8 cellular contexts compared by ENCODE assay signal in the genomic region with DNA sequence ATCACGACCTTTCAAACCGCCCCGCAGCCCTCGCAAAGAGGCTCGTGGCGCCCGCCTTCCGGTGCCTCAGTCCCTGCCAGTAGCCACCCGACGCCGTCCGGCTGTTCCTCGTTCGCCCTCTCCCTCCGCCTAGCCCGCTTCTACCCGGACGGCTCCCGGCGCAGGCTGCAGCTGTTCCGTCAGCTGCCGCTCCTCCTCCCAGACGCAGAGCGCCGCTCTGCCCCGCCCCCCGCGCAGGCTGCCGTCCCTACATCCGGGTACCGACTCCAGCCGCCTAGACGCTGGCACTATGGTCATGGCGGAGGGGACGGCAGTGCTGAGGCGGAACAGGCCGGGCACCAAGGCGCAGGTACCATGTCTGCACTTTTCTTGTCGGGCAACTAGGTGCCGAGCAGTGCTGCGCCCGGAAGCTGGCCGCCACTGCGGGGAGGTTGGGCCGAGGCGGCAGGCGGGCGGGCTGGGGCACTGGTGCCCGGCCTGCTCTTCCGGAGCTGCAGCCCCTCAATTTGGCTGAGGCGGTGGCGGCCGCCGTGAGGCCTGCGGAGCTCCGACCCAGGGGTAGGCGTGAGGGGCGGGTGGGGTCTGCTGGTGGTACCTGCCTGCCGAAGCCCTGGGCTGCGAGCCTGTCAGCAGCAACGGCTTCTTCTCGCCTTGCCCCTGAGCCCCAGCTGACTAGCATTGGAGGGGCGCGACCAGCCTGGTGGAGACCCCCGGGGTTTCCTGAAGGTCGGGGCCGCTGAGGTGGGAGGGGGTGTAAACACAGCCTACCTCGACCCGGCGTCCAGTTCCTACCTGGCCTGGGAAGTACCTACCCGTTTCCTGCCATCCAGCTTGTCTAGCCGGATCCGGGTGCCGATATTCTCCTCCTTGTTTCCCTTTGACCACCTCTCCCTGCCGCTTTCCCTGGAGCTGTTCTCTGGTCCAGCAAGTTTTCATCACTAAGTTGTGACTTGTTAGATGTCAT. TPM values are rescaled to one million over a fixed set of nuclear protein-coding genes. Genes with fewer than 3 reads are reported as not detected.
DNase-seq lines count a peak whose midpoint lies in the region; ATAC-seq, FAIRE-seq and TF ChIP-seq lines count a peak whose summit lies in the region.

A gene (plus strand): TSS at position 269 of the 964 bp plus-strand sequence. CDS start 21 bp downstream, at position 290.

- H3K27me3 ChIP-seq in WERI-Rb-1 (ENCODE audit: insufficient read depth, low read depth, severe bottlenecking) (no peaks in the 10 kb centered on the region), mammary epithelial cell (ENCODE audit: insufficient read depth, low read length) (no peaks in the 10 kb centered on the region), iPS-20b (ENCODE audit: insufficient read depth, low read length) (no peaks in the 10 kb centered on the region), small intestine (ENCODE audit: control insufficient read depth in 2 of 2, insufficient read depth in 2 of 2, low read length in 2 of 2) (no peaks in the 10 kb centered on the region)

- CTCF ChIA-PET in mammary epithelial cell (lab: Charles Lee; ENCODE audit: low non-redundant PET): interaction anchor here (0.6 kb wide), 2 partner anchors 16 to 19 kb away, joined by 3 to 4 read pairs; a partner anchor contains a TSS

- TF ChIP-seq CTCF in WERI-Rb-1 (IDR thresholded peaks at IDR 0.05; ENCODE audit: low read depth, low read length) (no peak), mammary epithelial cell (conservative IDR thresholded peaks at IDR 0.05 in 1 of 2, IDR thresholded peaks at IDR 0.05 in 1 of 2; ENCODE audit: extremely low read depth in 1 of 2, insufficient read depth in 1 of 2, low read depth in 1 of 2, low read length in 2 of 2) (no peak)

- WGBS in mammary epithelial cell (ENCODE audit: low coverage, missing lambda C conversion rate): 0% methylated on average over 26 of the region's 75 CpGs
- WGBS in small intestine, 3 donors: 0% methylated on average over 62 to 75 of the region's 75 CpGs

- ATAC-seq in GM18873 (IDR thresholded peaks at IDR 0.05; ENCODE audit: low FRiP score, unreplicated experiment) (peak; percentile 93), HG03139 (IDR thresholded peaks at IDR 0.05; ENCODE audit: unreplicated experiment) (peak; percentile 94)

- H3K36me3 ChIP-seq in WERI-Rb-1 (peaks cover 8% of the 10 kb centered on the region), mammary epithelial cell (ENCODE audit: insufficient read depth, low read length) (no peaks in the 10 kb centered on the region), iPS-20b (ENCODE audit: insufficient read depth, low read depth, low read length) (no peaks in the 10 kb centered on the region), small intestine (ENCODE audit: control insufficient read depth in 2 of 2, insufficient read depth in 2 of 2, low read length in 2 of 2) (no peaks in the 10 kb centered on the region)

- H3K4me1 ChIP-seq in mammary epithelial cell (ENCODE audit: insufficient read depth, low read length) (peaks cover 9% of the 10 kb centered on the region), iPS-20b (ENCODE audit: insufficient read depth, low read length) (peaks cover 14% of the 10 kb centered on the region), small intestine (ENCODE audit: control insufficient read depth in 2 of 2, insufficient read depth in 1 of 2, low read depth in 1 of 2, low read length in 1 of 2) (peaks cover 5 to 6% of the 10 kb centered on the region in 2 donors)

- H3K79me2 ChIP-seq in mammary epithelial cell (ENCODE audit: insufficient read depth, low read length): peaks cover 53% of the 10 kb centered on the region

- H3K4me3 ChIP-seq in WERI-Rb-1 (ENCODE audit: low read depth, low read length) (peak within 1 kb of the TSS; percentile 65), mammary epithelial cell (replicated peaks in 1 of 3; ENCODE audit: insufficient read depth in 1 of 3, low read depth in 2 of 3, low read length in 3 of 3) (peak within 1 kb of the TSS; percentile 86 to 93 (median 93)), iPS-20b (ENCODE audit: low read length) (peak within 1 kb of the TSS; percentile 95), small intestine (ENCODE audit: low read depth in 1 of 2, low read length in 2 of 2) (peak within 1 kb of the TSS; percentile 74 to 95)

- peak within 1 kb of the TSS; percentile 99 for H2AFZ ChIP-seq in mammary epithelial cell (ENCODE audit: low read depth, low read length)

- BruUV-seq in mammary epithelial cell (replicated peaks; lab: Mats Ljungman, UMichigan): no TSS peak

- H3K27ac ChIP-seq in WERI-Rb-1 (peak within 1 kb of the TSS; percentile 93), mammary epithelial cell (ENCODE audit: insufficient read depth, low read depth, low read length) (peak within 1 kb of the TSS; percentile 69), iPS-20b (ENCODE audit: low read length) (peak within 1 kb of the TSS; percentile 66), small intestine (ENCODE audit: low read depth in 1 of 2, low read length in 1 of 2) (peak within 1 kb of the TSS; percentile 89 to 97)

- H3K9ac ChIP-seq in mammary epithelial cell (ENCODE audit: insufficient read depth, low read length) (peak within 1 kb of the TSS; percentile 68), iPS-20b (ENCODE audit: low read depth, low read length) (peak within 1 kb of the TSS; percentile 88)

- no peaks in the 10 kb centered on the region for H4K20me1 ChIP-seq in mammary epithelial cell (ENCODE audit: insufficient read depth, low read length)

- intact Hi-C loops in mammary epithelial cell (cut with micrococcal nuclease): loop anchor here (1.0 to 5.0 kb wide), 6 partner anchors 16 to 261 kb away; a partner anchor contains a TSS

- in situ Hi-C loops in ACHN (cut with HindIII; ENCODE audit: low pct_ligation_motif_present, low pct_unique_long_range_greater_than_20kb, low sequenced_read_pairs) (no loop called here), mammary epithelial cell (cut with MboI; ENCODE audit: low sequenced_read_pairs in 2 of 2) (no loop called here)

- DNase-seq in ACHN (peak; percentile 96), NCI-H2227 (lab: John Stamatoyannopoulos, UW; ENCODE audit: unreplicated experiment) (peak; percentile 99), WERI-Rb-1 (peak; percentile 96), mammary epithelial cell (peak; percentile 93), small intestine (peak; percentile 94)

- H3K9me3 ChIP-seq in WERI-Rb-1 (ENCODE audit: severe bottlenecking) (no peaks in the 10 kb centered on the region), mammary epithelial cell (replicated peaks; ENCODE audit: insufficient read depth, low read length) (no peaks in the 10 kb centered on the region), iPS-20b (ENCODE audit: insufficient read depth, low read depth, low read length) (no peaks in the 10 kb centered on the region), small intestine (ENCODE audit: control insufficient read depth, low read depth) (no peaks in the 10 kb centered on the region)

- dilution Hi-C loops in mammary epithelial cell (cut with HindIII; ENCODE audit: low sequenced_read_pairs): no loop called here

- peak within 1 kb of the TSS; percentile 91 for H3K4me2 ChIP-seq in mammary epithelial cell (ENCODE audit: insufficient read depth, low read depth, low read length)

- FAIRE-seq in small intestine (lab: Jason Lieb, UNC): no peak

RNA-seq across cellular contexts. Expression of the gene that starts here (rescaled TPM):
- total RNA-seq in mammary epithelial cell: 10 to 100 TPM; 23.6 to 28.8 TPM
- polyA plus RNA-seq in mammary epithelial cell: 25.8 TPM
- polyA minus RNA-seq in mammary epithelial cell: 6.7 TPM
- polyA plus RNA-seq in small intestine: 10 to 100 TPM; 17.6 to 25.2 (median 21.2) TPM

Comparison
In these comparisons a context has a peak if more than half of its experiments do, and no peak if none do; other contexts are left out.
1. Peak in every context shown above with its lines: DNase-seq, ATAC-seq, H3K4me3 ChIP-seq and H3K27ac ChIP-seq.